20 cellular contexts compared by ENCODE assay signal in the genomic region with DNA sequence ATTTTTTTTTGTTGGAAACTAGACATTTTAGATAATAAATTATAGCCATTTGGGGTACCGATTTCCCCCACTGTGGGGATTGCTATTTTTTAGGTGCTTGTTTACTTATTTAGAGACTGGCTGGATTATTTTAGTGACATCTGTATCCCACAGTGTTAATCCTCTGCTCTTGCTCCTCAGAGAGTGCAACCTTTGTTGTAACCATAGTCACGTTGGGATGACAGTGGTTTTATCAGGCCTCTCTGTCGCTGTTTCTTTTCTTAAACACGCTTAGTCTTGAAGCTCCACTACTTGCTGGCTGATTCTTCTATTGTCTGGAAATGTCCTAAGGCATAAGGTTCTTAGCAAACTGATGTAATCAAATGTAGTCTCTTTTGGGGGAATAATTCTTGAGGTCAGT.
A peak's percentile ranks its signal among the peaks of the same experiment; 100 is the strongest.
DNase-seq lines count a peak whose midpoint lies in the region; ATAC-seq and TF ChIP-seq lines count a peak whose summit lies in the region.
"Had no signal": no experiment of that assay in that cellular context is flagged by ENCODE, and none has a peak within 500 bp of the region (broad histone marks: within the 10 kb centered on the region; RNA-seq: fewer than 3 reads in every experiment).

No MANE protein-coding gene starts in this region.

- H3K4me1 ChIP-seq in cardiac muscle cell (ENCODE audit: low read depth) (peaks cover 12% of the 10 kb centered on the region), heart left ventricle (no peaks in the 10 kb centered on the region), mesendoderm (ENCODE audit: control insufficient read depth, low read depth, low read length) (no peaks in the 10 kb centered on the region), GM23248 (ENCODE audit: insufficient read depth) (no peaks in the 10 kb centered on the region)
- H3K4me1 ChIP-seq: BE2C; BLaER1 treated with 17β-estradiol and CSF1 and Interleukin-3, amounts not matched to agents 10 nM and 100 nM had no signal

- H2AK5ac ChIP-seq in mesendoderm (ENCODE audit: low read length): no peak overlapping the region

- H2BK120ac ChIP-seq in mesendoderm (ENCODE audit: low read depth, low read length): no peak overlapping the region

- H3K56ac ChIP-seq in mesendoderm (ENCODE audit: low read length): no peak overlapping the region

- DNase-seq in cardiac muscle cell (ENCODE audit: low read depth in 1 of 2, low spot score in 1 of 2) (peak in 1 of 2 donors; percentile 3), heart left ventricle (no peak), NCI-H82 (lab: John Stamatoyannopoulos, UW) (peak; percentile 87), mesendoderm (peak; percentile 52), GM23248 (no peak), ACHN (no peak)
- DNase-seq in activated CD4-positive, alpha-beta T cell treated with anti-CD3 and anti-CD28 coated beads for 36 hours: no peak
- DNase-seq in stimulated activated CD4-positive, alpha-beta T cell treated with anti-CD3 and anti-CD28 coated beads, Interleukin-2, amount 100 ng/mL, for 48 hours: no peak
- DNase-seq: AML-193; BE2C; CD4-positive, alpha-beta T cell; CD8-positive, alpha-beta memory T cell; DMS53; DMS79 treated with DMSO at 0.1 percent for 48 hours; GF-D8; H7; HCEC 1CT had no signal

- no peak for ATAC-seq in heart left ventricle
- no peak for ATAC-seq in activated CD4-positive, alpha-beta T cell treated with anti-CD3 and anti-CD28 coated beads for 36 hours

- intact Hi-C loops in heart left ventricle (cut with DNase I): no loop called here
- intact Hi-C loops in activated CD4-positive, alpha-beta T cell treated with anti-CD3 and anti-CD28 coated beads for 36 hours (cut with DNase I, micrococcal nuclease): no loop called here

- H3K36me3 ChIP-seq in cardiac muscle cell: no peaks in the 10 kb centered on the region
- H3K36me3 ChIP-seq in heart left ventricle: no peaks in the 10 kb centered on the region
- H3K36me3 ChIP-seq in mesendoderm (ENCODE audit: control insufficient read depth, insufficient read depth, low read length): no peaks in the 10 kb centered on the region
- no peaks in the 10 kb centered on the region for H3K36me3 ChIP-seq in GM23248 (ENCODE audit: low read depth)
- H3K36me3 ChIP-seq: BE2C; BLaER1 treated with 17β-estradiol and CSF1 and Interleukin-3, amounts not matched to agents 10 nM and 100 nM had no signal

- H3K4me3 ChIP-seq in cardiac muscle cell (no peak overlapping the region), heart left ventricle (no peak overlapping the region), mesendoderm (ENCODE audit: low read length) (no peak overlapping the region), GM23248 (no peak overlapping the region)
- H3K4me3 ChIP-seq: BLaER1 treated with 17β-estradiol and CSF1 and Interleukin-3, amounts not matched to agents 10 nM and 100 nM had no signal

- 44 to 59% (median 51%) methylated on average over 4 of the region's 4 CpGs for WGBS in heart left ventricle, 4 donors
- no CpG with 5 or more reads among the region's 4 CpGs for WGBS in mesendoderm (ENCODE audit: extremely low coverage, insufficient coverage, low lambda C conversion rate)
- 35 to 37% methylated on average over 4 of the region's 4 CpGs for WGBS in GM23248 (ENCODE audit: low coverage in 1 of 2, low lambda C conversion rate in 2 of 2, missing lambda C conversion rate in 2 of 2), 2 experiments

- no peak for TF ChIP-seq CTCF in cardiac muscle cell (IDR thresholded peaks at IDR 0.05; ENCODE audit: low read depth, low read length)
- TF ChIP-seq CTCF in heart left ventricle (IDR thresholded peaks at IDR 0.05): no peak

- no peak overlapping the region for H4K8ac ChIP-seq in mesendoderm (ENCODE audit: low read depth, low read length)

- no peaks in the 10 kb centered on the region for H3K27me3 ChIP-seq in cardiac muscle cell
- no peaks in the 10 kb centered on the region for H3K27me3 ChIP-seq in heart left ventricle
- H3K27me3 ChIP-seq in mesendoderm (ENCODE audit: insufficient read depth, low read length, poor library complexity): no peaks in the 10 kb centered on the region
- H3K27me3 ChIP-seq in GM23248 (replicated peaks; ENCODE audit: insufficient read depth): no peaks in the 10 kb centered on the region
- H3K27me3 ChIP-seq: BE2C; BLaER1 treated with 17β-estradiol and CSF1 and Interleukin-3, amounts not matched to agents 10 nM and 100 nM had no signal

- no peaks in the 10 kb centered on the region for H4K20me1 ChIP-seq in GM23248 (ENCODE audit: insufficient read depth)
- H4K20me1 ChIP-seq: BLaER1 treated with 17β-estradiol and CSF1 and Interleukin-3, amounts not matched to agents 10 nM and 100 nM had no signal

- no peak for TF ChIP-seq POLR2A in heart left ventricle (IDR thresholded peaks at IDR 0.05)

- H3K23ac ChIP-seq in mesendoderm (ENCODE audit: low read length): no peak overlapping the region

- no peak overlapping the region for H3K4ac ChIP-seq in mesendoderm (ENCODE audit: low read depth, low read length)

- no peaks in the 10 kb centered on the region for H3F3A ChIP-seq in GM23248 (ENCODE audit: insufficient read depth)

- no peak overlapping the region for H3K18ac ChIP-seq in mesendoderm (ENCODE audit: low read length)

- in situ Hi-C loops in GM23248 (cut with MboI): no loop called here
- in situ Hi-C loops in ACHN (cut with HindIII; ENCODE audit: low pct_ligation_motif_present, low pct_unique_long_range_greater_than_20kb, low sequenced_read_pairs): no loop called here

- H3K4me3 Mint-ChIP-seq in activated CD4-positive, alpha-beta T cell treated with anti-CD3 and anti-CD28 coated beads for 36 hours: no peak overlapping the region
- H3K4me3 Mint-ChIP-seq: CD14-positive monocyte; CD4-positive, alpha-beta T cell; CD8-positive, alpha-beta memory T cell had no signal

- H2BK15ac ChIP-seq in mesendoderm (replicated peaks; ENCODE audit: low read depth): no peak overlapping the region

- H3K27ac ChIP-seq in cardiac muscle cell (peak overlapping the region; percentile 7), heart left ventricle (no peak overlapping the region), mesendoderm (ENCODE audit: low read depth, low read length) (no peak overlapping the region), GM23248 (no peak overlapping the region)
- H3K27ac ChIP-seq: 22Rv1; BLaER1 treated with 17β-estradiol and CSF1 and Interleukin-3, amounts not matched to agents 10 nM and 100 nM had no signal

- CTCF ChIA-PET in activated CD4-positive, alpha-beta T cell treated with anti-CD3 and anti-CD28 coated beads for 36 hours (lab: Charles Lee): no interaction called here

- no peaks in the 10 kb centered on the region for H3K79me1 ChIP-seq in mesendoderm (ENCODE audit: low read length)

- POLR2A ChIA-PET in activated CD4-positive, alpha-beta T cell treated with anti-CD3 and anti-CD28 coated beads for 36 hours (lab: Charles Lee): no interaction called here

- H2BK5ac ChIP-seq in mesendoderm (ENCODE audit: low read length): no peak overlapping the region

- no peak overlapping the region for H4K5ac ChIP-seq in mesendoderm (ENCODE audit: low read length)

- H3K9me3 ChIP-seq in cardiac muscle cell (ENCODE audit: low read depth) (no peaks in the 10 kb centered on the region), heart left ventricle (peaks cover 0 to 14% (median 2%) of the 10 kb centered on the region in 12 donors), GM23248 (ENCODE audit: low read depth) (no peaks in the 10 kb centered on the region)
- H3K9me3 ChIP-seq: BE2C had no signal

- no peaks in the 10 kb centered on the region for H3K9me2 ChIP-seq in GM23248 (ENCODE audit: insufficient read depth)

- no peak overlapping the region for H3K27ac Mint-ChIP-seq in activated CD4-positive, alpha-beta T cell treated with anti-CD3 and anti-CD28 coated beads for 36 hours
- H3K27ac Mint-ChIP-seq: CD14-positive monocyte; CD4-positive, alpha-beta T cell had no signal

- no peaks in the 10 kb centered on the region for H3K27me3 Mint-ChIP-seq in activated CD4-positive, alpha-beta T cell treated with anti-CD3 and anti-CD28 coated beads for 36 hours
- H3K27me3 Mint-ChIP-seq: CD4-positive, alpha-beta T cell; CD8-positive, alpha-beta memory T cell had no signal

- H3K36me3 Mint-ChIP-seq in activated CD4-positive, alpha-beta T cell treated with anti-CD3 and anti-CD28 coated beads for 36 hours (ENCODE audit: low read depth): no peaks in the 10 kb centered on the region
- H3K36me3 Mint-ChIP-seq: CD14-positive monocyte; CD8-positive, alpha-beta memory T cell had no signal

- no peaks in the 10 kb centered on the region for H3K4me1 Mint-ChIP-seq in activated CD4-positive, alpha-beta T cell treated with anti-CD3 and anti-CD28 coated beads for 36 hours
- H3K4me1 Mint-ChIP-seq: CD14-positive monocyte; CD8-positive, alpha-beta memory T cell had no signal

- H3K4me2 ChIP-seq in mesendoderm (ENCODE audit: low read length) (no peak overlapping the region), GM23248 (ENCODE audit: unreplicated experiment) (no peak overlapping the region)
- H3K4me2 ChIP-seq: BLaER1 treated with 17β-estradiol and CSF1 and Interleukin-3, amounts not matched to agents 10 nM and 100 nM had no signal

- peaks cover 12% of the 10 kb centered on the region for H3K9me3 Mint-ChIP-seq in activated CD4-positive, alpha-beta T cell treated with anti-CD3 and anti-CD28 coated beads for 36 hours (ENCODE audit: low read depth)

- H3K9ac ChIP-seq in mesendoderm (ENCODE audit: low read length) (no peak overlapping the region), GM23248 (no peak overlapping the region)
- H3K9ac ChIP-seq: BLaER1 treated with 17β-estradiol and CSF1 and Interleukin-3, amounts not matched to agents 10 nM and 100 nM had no signal

- no peaks in the 10 kb centered on the region for H3K79me2 ChIP-seq in mesendoderm (ENCODE audit: control insufficient read depth, insufficient read depth, low read length)
- no peaks in the 10 kb centered on the region for H3K79me2 ChIP-seq in GM23248 (ENCODE audit: insufficient read depth)

- H2AFZ ChIP-seq in GM23248: no peak overlapping the region

Comparison
In these comparisons a context has a peak if more than half of its experiments do, and no peak if none do; other contexts are left out.
1. DNase-seq: peak in NCI-H82 (single experiment) and mesendoderm (single experiment); none in heart left ventricle (0 of 5), activated CD4-positive, alpha-beta T cell treated with anti-CD3 and anti-CD28 coated beads for 36 hours (single experiment), GM23248 (single experiment), ACHN (single experiment) and stimulated activated CD4-positive, alpha-beta T cell treated with anti-CD3 and anti-CD28 coated beads, Interleukin-2, amount 100 ng/mL, for 48 hours (0 of 2).